In genomic region chr6:118335325-118335724, GRCh38 we compare ENCODE assay signal across 30 cellular contexts.
DNase-seq lines count a peak whose midpoint lies in the region; ATAC-seq and TF ChIP-seq lines count a peak whose summit lies in the region.
"Had no signal": no experiment of that assay in that cellular context is flagged by ENCODE, and none has a peak within 500 bp of the region (broad histone marks: within the 10 kb centered on the region; RNA-seq: fewer than 3 reads in every experiment).

No MANE protein-coding gene starts in this region.

- no peak for TF ChIP-seq EP300 in esophagus muscularis mucosa (IDR thresholded peaks at IDR 0.05)

- DNase-seq in DMS153 (lab: John Stamatoyannopoulos, UW) (peak; percentile 61), M059J (ENCODE audit: low read depth) (peak; percentile 15), NCI-H2196 (lab: John Stamatoyannopoulos, UW; ENCODE audit: unreplicated experiment) (peak; percentile 62), esophagus muscularis mucosa (ENCODE audit: extremely low spot score) (no peak), mesenteric fat pad (ENCODE audit: low spot score) (no peak), COLO829 (ENCODE audit: low spot score) (no peak), nephron progenitor cell (no peak)
- DNase-seq: activated CD4-positive, alpha-beta T cell treated with anti-CD3 and anti-CD28 coated beads for 4 hours; activated naive CD4-positive, alpha-beta T cell treated with anti-CD3 and anti-CD28 coated beads for 36 hours; activated T-cell treated with anti-CD3 and anti-CD28 coated beads, Interleukin-2, amount 50 U/mL, for 48 hours; amniotic stem cell; Calu3; cortex of kidney; endodermal cell; HCEC 1CT; islet precursor cell; midbrain; NCI-H1436; NCI-H524; pancreas; right cardiac atrium; stimulated activated naive CD8-positive, alpha-beta T cell treated with anti-CD3 and anti-CD28 coated beads, Interleukin-15, amount 100 ng/mL, for 72 hours; T-helper 2 cell; tibial artery had no signal

- ATAC-seq in HG03460 (IDR thresholded peaks at IDR 0.05; ENCODE audit: unreplicated experiment): no peak
- ATAC-seq: pancreas; right cardiac atrium; stimulated activated naive CD8-positive, alpha-beta T cell treated with anti-CD3 and anti-CD28 coated beads, Interleukin-15, amount 100 ng/mL, for 72 hours had no signal

- H3K27ac ChIP-seq in esophagus muscularis mucosa (replicated peaks in 1 of 4): peak overlapping the region; percentile 53 to 72 (median 62)
- H3K27ac ChIP-seq: BLaER1 treated with 17β-estradiol and CSF1 and Interleukin-3, amounts not matched to agents 10 nM and 100 nM; cardiac muscle cell; HL-60; pancreas; SK-N-MC; tibial artery had no signal

- H3K4me3 ChIP-seq in esophagus muscularis mucosa: no peak overlapping the region
- H3K4me3 ChIP-seq: BLaER1 treated with 17β-estradiol and CSF1 and Interleukin-3, amounts not matched to agents 10 nM and 100 nM; cardiac muscle cell; pancreas; SK-N-MC; tibial artery had no signal

- peaks cover under 1% of the 10 kb centered on the region for H3K27me3 Mint-ChIP-seq in nephron progenitor cell (ENCODE audit: low read depth, poor library complexity)
- H3K27me3 Mint-ChIP-seq: stimulated activated naive CD8-positive, alpha-beta T cell treated with anti-CD3 and anti-CD28 coated beads, Interleukin-15, amount 100 ng/mL, for 72 hours had no signal

- no peaks in the 10 kb centered on the region for H3K27me3 ChIP-seq in esophagus muscularis mucosa
- H3K27me3 ChIP-seq: BLaER1 treated with 17β-estradiol and CSF1 and Interleukin-3, amounts not matched to agents 10 nM and 100 nM; cardiac muscle cell; pancreas; tibial artery had no signal

- H3K4me1 ChIP-seq in esophagus muscularis mucosa: peaks cover 0 to 23% (median 14%) of the 10 kb centered on the region in 4 donors
- H3K4me1 ChIP-seq: BLaER1 treated with 17β-estradiol and CSF1 and Interleukin-3, amounts not matched to agents 10 nM and 100 nM; pancreas had no signal

- H3K4me1 Mint-ChIP-seq in nephron progenitor cell: no peaks in the 10 kb centered on the region
- H3K4me1 Mint-ChIP-seq: endodermal cell; stimulated activated naive CD8-positive, alpha-beta T cell treated with anti-CD3 and anti-CD28 coated beads, Interleukin-15, amount 100 ng/mL, for 72 hours had no signal

- no peak overlapping the region for H3K4me3 Mint-ChIP-seq in nephron progenitor cell
- H3K4me3 Mint-ChIP-seq: activated naive CD4-positive, alpha-beta T cell treated with anti-CD3 and anti-CD28 coated beads for 36 hours; endodermal cell; nephron; stimulated activated naive CD8-positive, alpha-beta T cell treated with anti-CD3 and anti-CD28 coated beads, Interleukin-15, amount 100 ng/mL, for 72 hours had no signal

- TF ChIP-seq POLR2A in esophagus muscularis mucosa (IDR thresholded peaks at IDR 0.05; ENCODE audit: low read depth): no peak

- H3K36me3 Mint-ChIP-seq in nephron progenitor cell (ENCODE audit: low read depth): no peaks in the 10 kb centered on the region

- TF ChIP-seq CTCF in esophagus muscularis mucosa (IDR thresholded peaks at IDR 0.05) (no peak), nephron progenitor cell (IDR thresholded peaks at IDR 0.05) (no peak)

- H3K27ac Mint-ChIP-seq in nephron progenitor cell: no peak overlapping the region
- H3K27ac Mint-ChIP-seq: activated naive CD4-positive, alpha-beta T cell treated with anti-CD3 and anti-CD28 coated beads for 36 hours; endodermal cell; nephron; stimulated activated naive CD8-positive, alpha-beta T cell treated with anti-CD3 and anti-CD28 coated beads, Interleukin-15, amount 100 ng/mL, for 72 hours had no signal

- H3K9me3 Mint-ChIP-seq in nephron progenitor cell: peaks cover 16% of the 10 kb centered on the region

- H3K9me3 ChIP-seq in esophagus muscularis mucosa: no peaks in the 10 kb centered on the region
- H3K9me3 ChIP-seq: pancreas, tibial artery had no signal

- H3K36me3 ChIP-seq in esophagus muscularis mucosa: no peaks in the 10 kb centered on the region
- H3K36me3 ChIP-seq: BLaER1 treated with 17β-estradiol and CSF1 and Interleukin-3, amounts not matched to agents 10 nM and 100 nM; cardiac muscle cell; pancreas; tibial artery had no signal

- intact Hi-C loops in esophagus muscularis mucosa (cut with DNase I): no loop called here

Comparison
In these comparisons a context has a peak if more than half of its experiments do, and no peak if none do; other contexts are left out.
1. DNase-seq: peak in DMS153 (single experiment), M059J (single experiment) and NCI-H2196 (single experiment); none in esophagus muscularis mucosa (single experiment), mesenteric fat pad (single experiment), COLO829 (single experiment) and nephron progenitor cell (single experiment).